Comparison of ENCODE assay signal across 27 cellular contexts in the genomic region with DNA sequence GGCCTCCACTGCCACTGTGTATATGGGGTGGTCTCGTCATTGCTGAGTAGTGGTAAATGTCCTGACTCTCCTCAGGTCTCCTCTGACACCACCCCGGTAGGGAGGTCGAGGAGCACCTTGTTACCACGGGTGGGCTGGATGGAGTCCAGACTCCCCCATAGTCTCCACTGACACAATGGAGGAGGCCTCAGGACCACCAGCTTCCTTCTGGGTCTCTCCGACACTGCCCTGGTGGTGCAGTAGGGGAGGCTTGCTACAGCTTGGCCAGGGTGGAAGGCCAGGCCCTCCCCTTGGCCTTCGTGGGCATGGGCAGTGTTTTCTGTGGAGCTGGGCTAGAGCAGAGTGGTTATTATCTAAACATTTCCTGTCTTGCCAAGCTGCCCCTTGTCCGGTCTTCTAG.
"Had no signal": no experiment of that assay in that cellular context is flagged by ENCODE, and none has a peak within 500 bp of the region (broad histone marks: within the 10 kb centered on the region; RNA-seq: fewer than 3 reads in every experiment).

No MANE protein-coding gene starts in this region.

- H3K4me1 ChIP-seq: ascending aorta, breast epithelium, colonic mucosa, esophagus muscularis mucosa, foreskin keratinocyte, gastroesophageal sphincter had no signal

- H3K9me3 ChIP-seq: breast epithelium, colonic mucosa had no signal

- H3K27ac ChIP-seq: ascending aorta, breast epithelium, cardiac muscle cell, colonic mucosa, esophagus muscularis mucosa, foreskin keratinocyte, gastroesophageal sphincter had no signal

- H3K4me3 ChIP-seq: ascending aorta, breast epithelium, cardiac muscle cell, colonic mucosa, esophagus muscularis mucosa, gastroesophageal sphincter had no signal

- H3K27me3 ChIP-seq: ascending aorta, breast epithelium, cardiac muscle cell, colonic mucosa, esophagus muscularis mucosa, gastroesophageal sphincter had no signal

- H3K36me3 ChIP-seq: ascending aorta, breast epithelium, cardiac muscle cell, colonic mucosa, esophagus muscularis mucosa, gastroesophageal sphincter had no signal

- DNase-seq: activated CD4-positive, alpha-beta memory T cell treated with anti-CD3 and anti-CD28 coated beads for 36 hours; activated CD4-positive, alpha-beta T cell treated with anti-CD3 and anti-CD28 coated beads for 36 hours; activated CD4-positive, alpha-beta T cell treated with anti-CD3 and anti-CD28 coated beads, Interleukin-2, amount 10 ng/mL, durations not matched to agents 24 days and 14 days; activated CD4-positive, CD25-positive, alpha-beta regulatory T cell; activated CD4-positive, CD25-positive, alpha-beta regulatory T cell treated with anti-CD3 and anti-CD28 coated beads, Interleukin-2, amount 50 U/mL, for 72 hours; activated CD8-positive, alpha-beta memory T cell treated with anti-CD3 and anti-CD28 coated beads, Interleukin-2, amount 10 ng/mL, durations not matched to agents 7 days and 5 days; activated CD8-positive, alpha-beta memory T cell treated with anti-CD3 and anti-CD28 coated beads, Interleukin-2, amount 50 U/mL, for 4 hours; activated CD8-positive, alpha-beta T cell treated with anti-CD3 and anti-CD28 coated beads, Interleukin-2, amount 10 ng/mL, durations not matched to agents 7 days and 5 days; activated gamma-delta T cell; activated naive CD4-positive, alpha-beta T cell; activated naive CD4-positive, alpha-beta T cell treated with anti-CD3 and anti-CD28 coated beads, Interleukin-2, amount 10 ng/mL, durations not matched to agents 7 days and 5 days; activated naive CD8-positive, alpha-beta T cell treated with anti-CD3 and anti-CD28 coated beads, Interleukin-2, amount 10 ng/mL, durations not matched to agents 7 days and 5 days; activated T-cell treated with anti-CD3 and anti-CD28 coated beads for 4 hours; activated T-cell treated with anti-CD3 and anti-CD28 coated beads, Interleukin-2, amount 50 U/mL, for 24 hours; activated T-cell treated with anti-CD3 and anti-CD28 coated beads, Interleukin-2, amount 50 U/mL, for 72 hours; central memory CD4-positive, alpha-beta T cell; cerebellar nuclear complex; colonic mucosa; effector CD8-positive, alpha-beta T cell; foreskin keratinocyte; T-helper 2 cell had no signal

- ATAC-seq: activated CD4-positive, alpha-beta T cell treated with anti-CD3 and anti-CD28 coated beads for 36 hours; activated CD8-positive, alpha-beta memory T cell treated with anti-CD3 and anti-CD28 coated beads, Interleukin-2, amount 10 ng/mL, durations not matched to agents 7 days and 5 days; activated CD8-positive, alpha-beta T cell treated with anti-CD3 and anti-CD28 coated beads, Interleukin-2, amount 10 ng/mL, durations not matched to agents 7 days and 5 days; activated naive CD4-positive, alpha-beta T cell treated with anti-CD3 and anti-CD28 coated beads, Interleukin-2, amount 50 U/mL, for 72 hours; activated T-cell treated with anti-CD3 and anti-CD28 coated beads, Interleukin-2, amount 50 U/mL, for 72 hours; foreskin keratinocyte; gastroesophageal sphincter had no signal
